ENCODE assay signal across 15 cellular contexts in the genomic region with DNA sequence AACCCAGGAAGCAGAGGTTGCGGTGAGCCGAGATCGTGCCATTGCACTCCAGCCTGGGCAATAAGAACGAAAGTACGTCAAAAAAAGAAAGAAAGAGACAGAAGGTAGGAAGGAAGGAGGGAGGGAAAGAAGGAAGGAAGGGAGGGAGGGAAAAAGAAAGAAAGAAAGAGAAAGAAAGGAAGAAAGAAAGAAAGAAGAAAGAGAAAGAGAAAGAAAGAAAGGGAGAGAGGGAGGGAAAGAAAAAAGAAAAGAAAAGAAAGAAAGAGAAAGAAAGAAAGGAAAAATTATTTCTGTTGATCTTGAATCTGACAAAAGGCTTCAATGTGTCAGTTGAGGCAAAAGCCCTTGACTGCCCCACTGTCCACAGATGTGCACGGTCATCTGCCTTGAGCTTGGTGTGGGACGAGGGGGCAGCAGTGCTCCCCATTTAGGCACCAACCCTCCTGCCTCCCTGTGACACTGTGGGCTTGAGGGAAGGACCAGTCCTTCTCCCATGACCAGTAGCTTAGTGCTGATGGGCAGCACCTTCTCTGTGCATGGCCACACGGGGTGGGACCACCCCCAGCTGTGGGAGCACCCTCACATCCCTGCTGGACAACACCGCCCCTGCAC. TPM values are rescaled to one million over a fixed set of nuclear protein-coding genes. Genes with fewer than 3 reads are reported as not detected.
DNase-seq lines count a peak whose midpoint lies in the region; ATAC-seq and TF ChIP-seq lines count a peak whose summit lies in the region.
"Had no signal": no experiment of that assay in that cellular context is flagged by ENCODE, and none has a peak within 500 bp of the region (broad histone marks: within the 10 kb centered on the region; RNA-seq: fewer than 3 reads in every experiment).

No MANE protein-coding gene starts in this region.

- no peaks in the 10 kb centered on the region for H3K27me3 Mint-ChIP-seq in activated CD8-positive, alpha-beta T cell treated with anti-CD3 and anti-CD28 coated beads, Interleukin-2, amount 10 ng/mL, durations not matched to agents 7 days and 5 days (ENCODE audit: low read depth)
- peaks cover 16% of the 10 kb centered on the region for H3K27me3 Mint-ChIP-seq in activated CD8-positive, alpha-beta T cell treated with anti-CD3 and anti-CD28 coated beads for 36 hours
- H3K27me3 Mint-ChIP-seq in natural killer cell treated with Interleukin-12 subunit alpha and Interleukin-12 subunit beta and Interleukin-15 and Interleukin-18, amount 100 ng/mL, for 72 hours = peaks cover 0 to 8% of the 10 kb centered on the region in 2 donors
- H3K27me3 Mint-ChIP-seq in natural killer cell (ENCODE audit: low read depth in 2 of 2) = peaks cover 0 to 6% of the 10 kb centered on the region in 2 donors
- peaks cover 3% of the 10 kb centered on the region for H3K27me3 Mint-ChIP-seq in activated T-helper 1 cell treated with anti-CD3 and anti-CD28 coated beads, Interleukin-12 subunit alpha, Interleukin-12 subunit beta, Interleukin-2, Interleukin-4 antibody, amounts not matched to agents 30 ng/mL and 10 ng/mL and 1 ng/mL, durations not matched to agents 14 hours and 24 hours and 36 hours (ENCODE audit: insufficient read depth)

- intact Hi-C loops in activated CD8-positive, alpha-beta T cell treated with anti-CD3 and anti-CD28 coated beads for 36 hours (cut with micrococcal nuclease) = loop anchor here (5.0 kb wide), 1 partner anchor 46 kb away; no protein-coding TSS in a partner anchor
- intact Hi-C loops in natural killer cell (cut with micrococcal nuclease) = loop anchor here (5.0 kb wide), 1 partner anchor 71 kb away; the partner anchor contains the start of gene IL2RB
- intact Hi-C loops in activated T-helper 1 cell treated with anti-CD3 and anti-CD28 coated beads, Interleukin-12 subunit alpha, Interleukin-12 subunit beta, Interleukin-2, Interleukin-4 antibody, amounts not matched to agents 30 ng/mL and 10 ng/mL and 1 ng/mL, durations not matched to agents 14 hours and 24 hours and 36 hours (cut with micrococcal nuclease) = no loop called here

- POLR2A ChIA-PET in activated CD8-positive, alpha-beta T cell treated with anti-CD3 and anti-CD28 coated beads, Interleukin-2, amount 10 ng/mL, durations not matched to agents 7 days and 5 days (lab: Charles Lee) = interaction anchor here (1.5 kb wide), 1 partner anchor 46 kb away, joined by 9 read pairs; no protein-coding TSS in a partner anchor
- POLR2A ChIA-PET in activated CD8-positive, alpha-beta T cell treated with anti-CD3 and anti-CD28 coated beads for 36 hours (lab: Charles Lee) = interaction anchor here (0.8 to 1.4 kb wide), 6 partner anchors 24 to 124 kb away, joined by 3 read pairs; partner anchors contain the start of gene KCTD17

- ATAC-seq in activated CD8-positive, alpha-beta T cell treated with anti-CD3 and anti-CD28 coated beads, Interleukin-2, amount 10 ng/mL, durations not matched to agents 7 days and 5 days = no peak
- ATAC-seq in activated CD8-positive, alpha-beta T cell treated with anti-CD3 and anti-CD28 coated beads for 36 hours = no peak
- ATAC-seq in natural killer cell treated with Interleukin-12 subunit alpha and Interleukin-12 subunit beta and Interleukin-15 and Interleukin-18, amount 100 ng/mL, for 72 hours = no peak
- ATAC-seq in natural killer cell (no peak), HG03521 (IDR thresholded peaks at IDR 0.05; ENCODE audit: unreplicated experiment) (no peak)
- ATAC-seq in stimulated activated effector memory CD8-positive, alpha-beta T cell treated with anti-CD3 and anti-CD28 coated beads, Interleukin-12 subunit alpha, Interleukin-12 subunit beta, amount 100 ng/mL, for 72 hours = no peak

- no peaks in the 10 kb centered on the region for H3K36me3 Mint-ChIP-seq in activated CD8-positive, alpha-beta T cell treated with anti-CD3 and anti-CD28 coated beads, Interleukin-2, amount 10 ng/mL, durations not matched to agents 7 days and 5 days (ENCODE audit: low read depth)
- no peaks in the 10 kb centered on the region for H3K36me3 Mint-ChIP-seq in activated CD8-positive, alpha-beta T cell treated with anti-CD3 and anti-CD28 coated beads for 36 hours (ENCODE audit: low read depth)
- no peaks in the 10 kb centered on the region for H3K36me3 Mint-ChIP-seq in natural killer cell treated with Interleukin-12 subunit alpha and Interleukin-12 subunit beta and Interleukin-15 and Interleukin-18, amount 100 ng/mL, for 72 hours
- H3K36me3 Mint-ChIP-seq in natural killer cell = no peaks in the 10 kb centered on the region
- H3K36me3 Mint-ChIP-seq in activated T-helper 1 cell treated with anti-CD3 and anti-CD28 coated beads, Interleukin-12 subunit alpha, Interleukin-12 subunit beta, Interleukin-2, Interleukin-4 antibody, amounts not matched to agents 30 ng/mL and 10 ng/mL and 1 ng/mL, durations not matched to agents 14 hours and 24 hours and 36 hours (ENCODE audit: low read depth) = no peaks in the 10 kb centered on the region
- H3K36me3 Mint-ChIP-seq in stimulated activated effector memory CD8-positive, alpha-beta T cell treated with anti-CD3 and anti-CD28 coated beads, Interleukin-12 subunit alpha, Interleukin-12 subunit beta, amount 100 ng/mL, for 72 hours = peaks cover 39% of the 10 kb centered on the region

- H3K4me3 Mint-ChIP-seq in activated CD8-positive, alpha-beta T cell treated with anti-CD3 and anti-CD28 coated beads, Interleukin-2, amount 10 ng/mL, durations not matched to agents 7 days and 5 days = no peak overlapping the region
- no peak overlapping the region for H3K4me3 Mint-ChIP-seq in activated CD8-positive, alpha-beta T cell treated with anti-CD3 and anti-CD28 coated beads for 36 hours
- H3K4me3 Mint-ChIP-seq in natural killer cell treated with Interleukin-12 subunit alpha and Interleukin-12 subunit beta and Interleukin-15 and Interleukin-18, amount 100 ng/mL, for 72 hours = peak overlapping the region; percentile 33
- no peak overlapping the region for H3K4me3 Mint-ChIP-seq in natural killer cell
- H3K4me3 Mint-ChIP-seq in activated T-helper 1 cell treated with anti-CD3 and anti-CD28 coated beads, Interleukin-12 subunit alpha, Interleukin-12 subunit beta, Interleukin-2, Interleukin-4 antibody, amounts not matched to agents 30 ng/mL and 10 ng/mL and 1 ng/mL, durations not matched to agents 14 hours and 24 hours and 36 hours = no peak overlapping the region
- no peak overlapping the region for H3K4me3 Mint-ChIP-seq in stimulated activated effector memory CD8-positive, alpha-beta T cell treated with anti-CD3 and anti-CD28 coated beads, Interleukin-12 subunit alpha, Interleukin-12 subunit beta, amount 100 ng/mL, for 72 hours
- H3K4me3 Mint-ChIP-seq: H9 had no signal

- DNase-seq in activated CD8-positive, alpha-beta T cell treated with anti-CD3 and anti-CD28 coated beads, Interleukin-2, amount 10 ng/mL, durations not matched to agents 7 days and 5 days = no peak
- no peak for DNase-seq in activated CD8-positive, alpha-beta T cell treated with anti-CD3 and anti-CD28 coated beads for 36 hours
- DNase-seq in natural killer cell treated with Interleukin-12 subunit alpha and Interleukin-12 subunit beta and Interleukin-15 and Interleukin-18, amount 100 ng/mL, for 72 hours (ENCODE audit: low spot score) = no peak
- DNase-seq in natural killer cell (no peak), NCI-H2196 treated with DMSO at 0.1 percent for 48 hours (lab: John Stamatoyannopoulos, UW; ENCODE audit: unreplicated experiment) (no peak)
- DNase-seq in activated T-helper 1 cell treated with anti-CD3 and anti-CD28 coated beads, Interleukin-12 subunit alpha, Interleukin-12 subunit beta, Interleukin-2, Interleukin-4 antibody, amounts not matched to agents 30 ng/mL and 10 ng/mL and 1 ng/mL, durations not matched to agents 14 hours and 24 hours and 36 hours (ENCODE audit: low spot score) = no peak
- DNase-seq in stimulated activated effector memory CD8-positive, alpha-beta T cell treated with anti-CD3 and anti-CD28 coated beads, Interleukin-12 subunit alpha, Interleukin-12 subunit beta, amount 100 ng/mL, for 72 hours (ENCODE audit: low spot score in 2 of 2) = no peak
- DNase-seq: 8988T, AML-193, Calu3, DMS 273 treated with DMSO at 0.1 percent for 48 hours, GOT3, H9 had no signal

- H3K4me1 Mint-ChIP-seq in activated CD8-positive, alpha-beta T cell treated with anti-CD3 and anti-CD28 coated beads, Interleukin-2, amount 10 ng/mL, durations not matched to agents 7 days and 5 days (ENCODE audit: low read depth) = peaks cover 49% of the 10 kb centered on the region
- peaks cover 37% of the 10 kb centered on the region for H3K4me1 Mint-ChIP-seq in activated CD8-positive, alpha-beta T cell treated with anti-CD3 and anti-CD28 coated beads for 36 hours (ENCODE audit: low read depth)
- H3K4me1 Mint-ChIP-seq in natural killer cell treated with Interleukin-12 subunit alpha and Interleukin-12 subunit beta and Interleukin-15 and Interleukin-18, amount 100 ng/mL, for 72 hours (ENCODE audit: low read depth in 2 of 2) = peaks cover 33 to 40% of the 10 kb centered on the region in 2 donors
- H3K4me1 Mint-ChIP-seq in natural killer cell = peaks cover 30 to 31% of the 10 kb centered on the region in 2 donors
- H3K4me1 Mint-ChIP-seq in activated T-helper 1 cell treated with anti-CD3 and anti-CD28 coated beads, Interleukin-12 subunit alpha, Interleukin-12 subunit beta, Interleukin-2, Interleukin-4 antibody, amounts not matched to agents 30 ng/mL and 10 ng/mL and 1 ng/mL, durations not matched to agents 14 hours and 24 hours and 36 hours (ENCODE audit: low read depth) = peaks cover 33% of the 10 kb centered on the region
- H3K4me1 Mint-ChIP-seq in stimulated activated effector memory CD8-positive, alpha-beta T cell treated with anti-CD3 and anti-CD28 coated beads, Interleukin-12 subunit alpha, Interleukin-12 subunit beta, amount 100 ng/mL, for 72 hours = peaks cover 44% of the 10 kb centered on the region

- no peak for TF ChIP-seq CTCF in activated CD8-positive, alpha-beta T cell treated with anti-CD3 and anti-CD28 coated beads for 36 hours (IDR thresholded peaks at IDR 0.05)
- TF ChIP-seq CTCF in natural killer cell (IDR thresholded peaks at IDR 0.05) = no peak

- H3K9me3 Mint-ChIP-seq in activated CD8-positive, alpha-beta T cell treated with anti-CD3 and anti-CD28 coated beads, Interleukin-2, amount 10 ng/mL, durations not matched to agents 7 days and 5 days (ENCODE audit: insufficient read depth) = no peaks in the 10 kb centered on the region
- no peaks in the 10 kb centered on the region for H3K9me3 Mint-ChIP-seq in activated CD8-positive, alpha-beta T cell treated with anti-CD3 and anti-CD28 coated beads for 36 hours
- no peaks in the 10 kb centered on the region for H3K9me3 Mint-ChIP-seq in natural killer cell treated with Interleukin-12 subunit alpha and Interleukin-12 subunit beta and Interleukin-15 and Interleukin-18, amount 100 ng/mL, for 72 hours
- no peaks in the 10 kb centered on the region for H3K9me3 Mint-ChIP-seq in natural killer cell
- no peaks in the 10 kb centered on the region for H3K9me3 Mint-ChIP-seq in activated T-helper 1 cell treated with anti-CD3 and anti-CD28 coated beads, Interleukin-12 subunit alpha, Interleukin-12 subunit beta, Interleukin-2, Interleukin-4 antibody, amounts not matched to agents 30 ng/mL and 10 ng/mL and 1 ng/mL, durations not matched to agents 14 hours and 24 hours and 36 hours
- no peaks in the 10 kb centered on the region for H3K9me3 Mint-ChIP-seq in stimulated activated effector memory CD8-positive, alpha-beta T cell treated with anti-CD3 and anti-CD28 coated beads, Interleukin-12 subunit alpha, Interleukin-12 subunit beta, amount 100 ng/mL, for 72 hours
- H3K9me3 Mint-ChIP-seq: H9 had no signal

- CTCF ChIA-PET in activated CD8-positive, alpha-beta T cell treated with anti-CD3 and anti-CD28 coated beads, Interleukin-2, amount 10 ng/mL, durations not matched to agents 7 days and 5 days (lab: Charles Lee) = interaction anchor here (0.7 to 2.1 kb wide), 14 partner anchors 30 to 185 kb away, joined by 3 to 13 read pairs (median 6); partner anchors contain the start of gene IL2RB
- CTCF ChIA-PET in activated CD8-positive, alpha-beta T cell treated with anti-CD3 and anti-CD28 coated beads for 36 hours (lab: Charles Lee) = interaction anchor here (0.6 to 1.8 kb wide), 6 partner anchors 23 to 122 kb away, joined by 3 to 6 read pairs (median 4); no protein-coding TSS in a partner anchor

- H3K27ac Mint-ChIP-seq in activated CD8-positive, alpha-beta T cell treated with anti-CD3 and anti-CD28 coated beads, Interleukin-2, amount 10 ng/mL, durations not matched to agents 7 days and 5 days = peak overlapping the region; percentile 58
- no peak overlapping the region for H3K27ac Mint-ChIP-seq in activated CD8-positive, alpha-beta T cell treated with anti-CD3 and anti-CD28 coated beads for 36 hours
- peak overlapping the region in 1 of 2 donors; percentile 55 for H3K27ac Mint-ChIP-seq in natural killer cell treated with Interleukin-12 subunit alpha and Interleukin-12 subunit beta and Interleukin-15 and Interleukin-18, amount 100 ng/mL, for 72 hours
- H3K27ac Mint-ChIP-seq in natural killer cell = no peak overlapping the region
- H3K27ac Mint-ChIP-seq in activated T-helper 1 cell treated with anti-CD3 and anti-CD28 coated beads, Interleukin-12 subunit alpha, Interleukin-12 subunit beta, Interleukin-2, Interleukin-4 antibody, amounts not matched to agents 30 ng/mL and 10 ng/mL and 1 ng/mL, durations not matched to agents 14 hours and 24 hours and 36 hours = peak overlapping the region; percentile 32
- peak overlapping the region; percentile 67 for H3K27ac Mint-ChIP-seq in stimulated activated effector memory CD8-positive, alpha-beta T cell treated with anti-CD3 and anti-CD28 coated beads, Interleukin-12 subunit alpha, Interleukin-12 subunit beta, amount 100 ng/mL, for 72 hours
- H3K27ac Mint-ChIP-seq: H9 had no signal

RNA-seq across cellular contexts. Expression of gene KCTD17, which starts 24.4 kb away (rescaled TPM):
- total RNA-seq in activated CD8-positive, alpha-beta T cell treated with anti-CD3 and anti-CD28 coated beads, Interleukin-2, amount 10 ng/mL, durations not matched to agents 7 days and 5 days = 10 to 100 TPM; 34.3 to 35.9 TPM
- total RNA-seq in activated CD8-positive, alpha-beta T cell treated with anti-CD3 and anti-CD28 coated beads for 36 hours = 10 to 100 TPM; 30.3 to 30.6 TPM
- total RNA-seq in natural killer cell treated with Interleukin-12 subunit alpha and Interleukin-12 subunit beta and Interleukin-15 and Interleukin-18, amount 100 ng/mL, for 72 hours = 10 to 100 TPM; 30.5 to 43.8 TPM
- total RNA-seq in natural killer cell = 10 to 100 TPM; 21.3 to 29.4 (median 22.9) TPM
- 65.4 and 68.1 TPM in 2 replicates for total RNA-seq in activated T-helper 1 cell treated with anti-CD3 and anti-CD28 coated beads, Interleukin-12 subunit alpha, Interleukin-12 subunit beta, Interleukin-2, Interleukin-4 antibody, amounts not matched to agents 30 ng/mL and 10 ng/mL and 1 ng/mL, durations not matched to agents 14 hours and 24 hours and 36 hours

RNA-seq across cellular contexts. Expression of gene TMPRSS6, which starts 33.6 kb away (rescaled TPM):
- 1 to 10 TPM; 1.1 TPM for total RNA-seq in activated CD8-positive, alpha-beta T cell treated with anti-CD3 and anti-CD28 coated beads, Interleukin-2, amount 10 ng/mL, durations not matched to agents 7 days and 5 days
- total RNA-seq in activated CD8-positive, alpha-beta T cell treated with anti-CD3 and anti-CD28 coated beads for 36 hours = 10 to 100 TPM; 11.3 to 12.4 TPM
- total RNA-seq in natural killer cell treated with Interleukin-12 subunit alpha and Interleukin-12 subunit beta and Interleukin-15 and Interleukin-18, amount 100 ng/mL, for 72 hours = 1 to 10 TPM; 1.8 to 1.9 TPM
- 1 to 10 TPM; 1.1 to 4.7 (median 3.4) TPM for total RNA-seq in natural killer cell
- 2.3 and 3.3 TPM in 2 replicates for total RNA-seq in activated T-helper 1 cell treated with anti-CD3 and anti-CD28 coated beads, Interleukin-12 subunit alpha, Interleukin-12 subunit beta, Interleukin-2, Interleukin-4 antibody, amounts not matched to agents 30 ng/mL and 10 ng/mL and 1 ng/mL, durations not matched to agents 14 hours and 24 hours and 36 hours
- total RNA-seq: Calu3, Daoy, H9 had no signal

RNA-seq across cellular contexts. Expression of gene MPST, which starts 56.4 kb away (rescaled TPM):
- 10 to 100 TPM; 28.5 to 33.6 TPM for total RNA-seq in activated CD8-positive, alpha-beta T cell treated with anti-CD3 and anti-CD28 coated beads, Interleukin-2, amount 10 ng/mL, durations not matched to agents 7 days and 5 days
- total RNA-seq in activated CD8-positive, alpha-beta T cell treated with anti-CD3 and anti-CD28 coated beads for 36 hours = 1 to 10 TPM; 8.5 to 9.1 TPM
- 10 to 100 TPM; 27.6 to 51.1 TPM for total RNA-seq in natural killer cell treated with Interleukin-12 subunit alpha and Interleukin-12 subunit beta and Interleukin-15 and Interleukin-18, amount 100 ng/mL, for 72 hours
- 10 to 100 TPM; 21.4 to 23.9 (median 22.9) TPM for total RNA-seq in natural killer cell
- 18.0 and 20.1 TPM in 2 replicates for total RNA-seq in activated T-helper 1 cell treated with anti-CD3 and anti-CD28 coated beads, Interleukin-12 subunit alpha, Interleukin-12 subunit beta, Interleukin-2, Interleukin-4 antibody, amounts not matched to agents 30 ng/mL and 10 ng/mL and 1 ng/mL, durations not matched to agents 14 hours and 24 hours and 36 hours

RNA-seq across cellular contexts. Expression of gene TST, which starts 56.7 kb away (rescaled TPM):
- 1 to 10 TPM; 8.3 to 9.4 TPM for total RNA-seq in activated CD8-positive, alpha-beta T cell treated with anti-CD3 and anti-CD28 coated beads, Interleukin-2, amount 10 ng/mL, durations not matched to agents 7 days and 5 days
- 1 to 10 TPM; 1.2 to 1.8 TPM for total RNA-seq in activated CD8-positive, alpha-beta T cell treated with anti-CD3 and anti-CD28 coated beads for 36 hours
- 10 to 100 TPM; 12.2 to 17.9 TPM for total RNA-seq in natural killer cell treated with Interleukin-12 subunit alpha and Interleukin-12 subunit beta and Interleukin-15 and Interleukin-18, amount 100 ng/mL, for 72 hours
- 1 to 10 TPM; 3.1 to 4.9 (median 4.3) TPM for total RNA-seq in natural killer cell
- total RNA-seq in activated T-helper 1 cell treated with anti-CD3 and anti-CD28 coated beads, Interleukin-12 subunit alpha, Interleukin-12 subunit beta, Interleukin-2, Interleukin-4 antibody, amounts not matched to agents 30 ng/mL and 10 ng/mL and 1 ng/mL, durations not matched to agents 14 hours and 24 hours and 36 hours = 6.9 and 8.2 TPM in 2 replicates

Comparison
In these comparisons a context has a peak if more than half of its experiments do, and no peak if none do; other contexts are left out.
1. H3K27ac Mint-ChIP-seq: peak in activated CD8-positive, alpha-beta T cell treated with anti-CD3 and anti-CD28 coated beads, Interleukin-2, amount 10 ng/mL, durations not matched to agents 7 days and 5 days (single experiment), activated T-helper 1 cell treated with anti-CD3 and anti-CD28 coated beads, Interleukin-12 subunit alpha, Interleukin-12 subunit beta, Interleukin-2, Interleukin-4 antibody, amounts not matched to agents 30 ng/mL and 10 ng/mL and 1 ng/mL, durations not matched to agents 14 hours and 24 hours and 36 hours (single experiment) and stimulated activated effector memory CD8-positive, alpha-beta T cell treated with anti-CD3 and anti-CD28 coated beads, Interleukin-12 subunit alpha, Interleukin-12 subunit beta, amount 100 ng/mL, for 72 hours (single experiment); none in activated CD8-positive, alpha-beta T cell treated with anti-CD3 and anti-CD28 coated beads for 36 hours (single experiment) and natural killer cell (0 of 2).